Comparison of ENCODE assay signal across 27 cellular contexts in the genomic region with DNA sequence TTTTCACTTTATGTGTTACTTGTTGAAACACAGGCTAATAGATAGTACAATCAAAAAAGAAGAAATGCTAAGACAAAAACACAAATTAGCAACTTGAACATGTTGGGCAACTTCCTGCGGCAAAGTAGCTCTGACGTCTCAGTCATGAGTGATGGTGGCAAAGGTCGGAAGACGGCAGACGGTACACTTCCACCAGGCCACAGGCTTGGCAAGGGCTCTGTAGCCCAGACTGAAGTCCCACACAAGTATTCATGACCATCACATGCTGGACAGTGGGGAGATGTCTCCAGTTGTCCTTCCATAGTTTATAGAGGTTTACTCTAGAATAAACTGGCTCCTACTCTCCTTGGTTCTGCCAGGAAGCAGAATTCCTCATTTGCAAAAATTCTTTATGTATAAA.
DNase-seq lines count a peak whose midpoint lies in the region; ATAC-seq and TF ChIP-seq lines count a peak whose summit lies in the region.
"Had no signal": no experiment of that assay in that cellular context is flagged by ENCODE, and none has a peak within 500 bp of the region (broad histone marks: within the 10 kb centered on the region; RNA-seq: fewer than 3 reads in every experiment).

No MANE protein-coding gene starts in this region.

- peak overlapping the region; percentile 77; the same call in 1 of the 2 replicates for H2BK20ac ChIP-seq in IMR-90 (ENCODE audit: low read depth, low read length)

- H3K18ac ChIP-seq in IMR-90 (ENCODE audit: low read depth, low read length): no peak overlapping the region; the same call in 1 of the 2 replicates

- in situ Hi-C loops in IMR-90 (cut with MboI; ENCODE audit: low sequenced_read_pairs) (no loop called here), transverse colon (cut with MboI; ENCODE audit: low pct_ligation_motif_present in 1 of 4, low pct_unique_long_range_greater_than_20kb in 1 of 4, low sequenced_read_pairs in 3 of 4) (no loop called here)

- H4K20me1 ChIP-seq in IMR-90 (ENCODE audit: insufficient read depth, low read length): no peaks in the 10 kb centered on the region

- no peak overlapping the region for H3K56ac ChIP-seq in IMR-90 (ENCODE audit: extremely low read depth, insufficient read depth, low read length)

- TF ChIP-seq POLR2A in IMR-90 (IDR thresholded peaks at IDR 0.05; ENCODE audit: low read depth, low read length): no peak
- no peak for TF ChIP-seq POLR2A in transverse colon (IDR thresholded peaks at IDR 0.05)
- TF ChIP-seq POLR2A in breast epithelium (IDR thresholded peaks at IDR 0.05): no peak

- TF ChIP-seq RAD21 in IMR-90 (IDR thresholded peaks at IDR 0.05; ENCODE audit: low read length): no peak

- H3K4me1 ChIP-seq in IMR-90 (ENCODE audit: control insufficient read depth, insufficient read depth, low read length) (peaks cover 11% of the 10 kb centered on the region), lung (ENCODE audit: control insufficient read depth in 2 of 2, insufficient read depth in 2 of 2, low read length in 2 of 2) (no peaks in the 10 kb centered on the region), transverse colon (no peaks in the 10 kb centered on the region), breast epithelium (no peaks in the 10 kb centered on the region)
- H3K4me1 ChIP-seq: A549, Caco-2, HAP-1 had no signal

- peak overlapping the region; percentile 66 for H2AFZ ChIP-seq in IMR-90 (replicated peaks; ENCODE audit: low read length, poor library complexity)

- H3K4me3 ChIP-seq in IMR-90 (ENCODE audit: insufficient read depth, low read depth, low read length): peak overlapping the region; percentile 13; the same call in 1 of the 2 replicates
- no peak overlapping the region for H3K4me3 ChIP-seq in lung
- no peak overlapping the region for H3K4me3 ChIP-seq in transverse colon
- H3K4me3 ChIP-seq in breast epithelium: no peak overlapping the region
- H3K4me3 ChIP-seq: A549, GM12878, HAP-1, K562, SK-N-MC had no signal

- no peaks in the 10 kb centered on the region for H3K27me3 ChIP-seq in IMR-90 (ENCODE audit: control insufficient read depth, insufficient read depth, low read length)
- no peaks in the 10 kb centered on the region for H3K27me3 ChIP-seq in lung (ENCODE audit: control insufficient read depth, insufficient read depth)
- no peaks in the 10 kb centered on the region for H3K27me3 ChIP-seq in transverse colon
- H3K27me3 ChIP-seq in breast epithelium: no peaks in the 10 kb centered on the region

- H2AK5ac ChIP-seq in IMR-90 (ENCODE audit: low read depth, low read length): no peak overlapping the region

- peak; percentile 61 for DNase-seq in IMR-90
- peak; percentile 10 for DNase-seq in fibroblast of peridontal ligament (ENCODE audit: extremely low read depth)
- no peak for DNase-seq in lung (ENCODE audit: low spot score)
- peak; percentile 18 for DNase-seq in transverse colon
- DNase-seq in breast epithelium (ENCODE audit: low spot score in 2 of 2): no peak
- DNase-seq: Caco-2; CD8-positive, alpha-beta T cell; GDM1; MV-4-11; NCI-H1105; NCI-H1436 treated with DMSO at 0.1 percent for 48 hours; NCI-H187 treated with DMSO at 0.1 percent for 48 hours; NCI-H2107; NCI-H446; NCI-H524 treated with DMSO at 0.1 percent for 48 hours; NCI-H774; SIG-M5; SW 1271 had no signal

- dilution Hi-C loops in IMR-90 (cut with HindIII; ENCODE audit: low sequenced_read_pairs, unreplicated experiment): no loop called here

- WGBS in IMR-90 (ENCODE audit: extremely low coverage in 2 of 2, insufficient read length in 1 of 2), 2 experiments: no CpG with 5 or more reads among the region's 5 CpGs
- 69 to 73% methylated on average over 5 of the region's 5 CpGs for WGBS in lung, 2 donors
- WGBS in transverse colon (ENCODE audit: low coverage in 1 of 2), 2 donors: 67 to 72% methylated on average over 4 to 5 of the region's 5 CpGs

- H2AK9ac ChIP-seq in IMR-90 (replicated peaks; ENCODE audit: low read depth, low read length, poor library complexity): no peak overlapping the region

- H2BK15ac ChIP-seq in IMR-90 (ENCODE audit: low read depth, low read length): no peak overlapping the region

- H2BK120ac ChIP-seq in IMR-90 (ENCODE audit: low read depth, low read length): peak overlapping the region; percentile 68; the same call in 1 of the 2 replicates

- H3K27ac ChIP-seq in IMR-90 (ENCODE audit: insufficient read depth, low read length): peak overlapping the region; percentile 88; the same call in 1 of the 2 replicates
- peak overlapping the region in 1 of 2 donors; percentile 52 for H3K27ac ChIP-seq in lung (ENCODE audit: low read depth in 1 of 2, low read length in 1 of 2)
- H3K27ac ChIP-seq in transverse colon: peak overlapping the region; percentile 1 to 64 (median 34)
- H3K27ac ChIP-seq in breast epithelium: no peak overlapping the region
- H3K27ac ChIP-seq: A549, C4-2B, SK-N-MC had no signal

- no peak for TF ChIP-seq EP300 in transverse colon (IDR thresholded peaks at IDR 0.05; ENCODE audit: low read depth)

- peak overlapping the region; percentile 90 for H3K4me2 ChIP-seq in IMR-90 (ENCODE audit: low read depth, low read length)
- H3K4me2 ChIP-seq: A549 had no signal

- CTCF ChIA-PET in IMR-90 (lab: Yijun Ruan, JAX): no interaction called here

- no peaks in the 10 kb centered on the region for H3K79me1 ChIP-seq in IMR-90 (ENCODE audit: low read depth in 1 of 2, low read length in 2 of 2)

- BruUV-seq in IMR-90 (replicated peaks; lab: Mats Ljungman, UMichigan): no TSS peak

- no peak overlapping the region for H3K9ac ChIP-seq in IMR-90 (ENCODE audit: low read depth, low read length)

- H3K23ac ChIP-seq in IMR-90 (ENCODE audit: low read depth, low read length): 0 out of 2 replicates have a peak overlapping the region, but pooled peaks have one; percentile 10

- H3K4ac ChIP-seq in IMR-90 (ENCODE audit: low read depth, low read length): peak overlapping the region; percentile 54; the same call in 1 of the 2 replicates

- ATAC-seq in IMR-90 (ENCODE audit: low read depth) (peak; percentile 79), lung (ENCODE audit: insufficient read depth, low FRiP score) (peak; percentile 34), GM21723 (IDR thresholded peaks at IDR 0.05; ENCODE audit: unreplicated experiment) (no peak), GM19463 (IDR thresholded peaks at IDR 0.05; ENCODE audit: unreplicated experiment) (no peak), HG02623 (IDR thresholded peaks at IDR 0.05; ENCODE audit: unreplicated experiment) (no peak)
- ATAC-seq: A549; CD8-positive, alpha-beta T cell; GM12878; K562 had no signal

- H3K9me3 ChIP-seq in IMR-90 (ENCODE audit: control insufficient read depth, insufficient read depth, low read length) (no peaks in the 10 kb centered on the region), lung (ENCODE audit: control insufficient read depth in 2 of 2, insufficient read depth in 1 of 2, low read length in 1 of 2) (no peaks in the 10 kb centered on the region), transverse colon (no peaks in the 10 kb centered on the region), breast epithelium (no peaks in the 10 kb centered on the region)
- H3K9me3 ChIP-seq: A549, Caco-2, HAP-1 had no signal

- peak overlapping the region; percentile 27 for H2BK5ac ChIP-seq in IMR-90 (ENCODE audit: low read depth, low read length, poor library complexity, severe bottlenecking)

- POLR2A ChIA-PET in IMR-90 (lab: Charles Lee; ENCODE audit: unreplicated experiment): no interaction called here

- H3K36me3 ChIP-seq in IMR-90 (ENCODE audit: control insufficient read depth, insufficient read depth, low read length): no peaks in the 10 kb centered on the region
- no peaks in the 10 kb centered on the region for H3K36me3 ChIP-seq in lung (ENCODE audit: control insufficient read depth in 2 of 2, insufficient read depth in 2 of 2, low read length in 2 of 2)
- no peaks in the 10 kb centered on the region for H3K36me3 ChIP-seq in transverse colon
- no peaks in the 10 kb centered on the region for H3K36me3 ChIP-seq in breast epithelium
- H3K36me3 ChIP-seq: HAP-1 had no signal

- intact Hi-C loops in IMR-90 (cut with micrococcal nuclease): no loop called here
- intact Hi-C loops in transverse colon (cut with DNase I; ENCODE audit: low total_unique reads): no loop called here
- intact Hi-C loops in breast epithelium (cut with DNase I; ENCODE audit: low total_unique reads): no loop called here

- no peak overlapping the region for H4K91ac ChIP-seq in IMR-90 (ENCODE audit: insufficient read depth, low read depth, low read length)

- peak overlapping the region in 1 of 2 experiments; percentile 55; a peak in 1 of 4 replicates for H4K8ac ChIP-seq in IMR-90 (ENCODE audit: low read depth in 2 of 2, low read length in 2 of 2)

- no peaks in the 10 kb centered on the region for H3K9me1 ChIP-seq in IMR-90 (ENCODE audit: insufficient read depth, low read length)

- no peak for TF ChIP-seq CTCF in IMR-90 (conservative IDR thresholded peaks at IDR 0.05; ENCODE audit: low read depth, low read length)
- no peak for TF ChIP-seq CTCF in lung (IDR thresholded peaks at IDR 0.05; ENCODE audit: control extremely low read depth, extremely low read depth)
- no peak for TF ChIP-seq CTCF in transverse colon (IDR thresholded peaks at IDR 0.05)
- no peak for TF ChIP-seq CTCF in breast epithelium (IDR thresholded peaks at IDR 0.05)

- H4K5ac ChIP-seq in IMR-90 (ENCODE audit: low read depth, low read length): peak overlapping the region; percentile 78; the same call in 1 of the 2 replicates

- 0 out of 2 replicates have a peak overlapping the region, but pooled peaks have one; percentile 18 for H3K14ac ChIP-seq in IMR-90 (replicated peaks; ENCODE audit: low read depth, low read length)

TF ChIP-seq in IMR-90, 13 proteins besides CTCF, POLR2A, EP300 and RAD21:
- no peak for TF ChIP-seq SMC3 (IDR thresholded peaks at IDR 0.05; ENCODE audit: low read depth, low read length)
- TF ChIP-seq MXI1 (IDR thresholded peaks at IDR 0.05; ENCODE audit: borderline replicate concordance, low read depth, low read length): no peak
- TF ChIP-seq CEBPB (IDR thresholded peaks at IDR 0.05; ENCODE audit: low read depth, low read length): peak; percentile 65; the same call in 1 of the 2 replicates
- no peak for TF ChIP-seq MAZ (IDR thresholded peaks at IDR 0.05; ENCODE audit: borderline replicate concordance, low read depth, low read length)

Comparison
In these comparisons a context has a peak if more than half of its experiments do, and no peak if none do; other contexts are left out.
1. ATAC-seq: peak in IMR-90 (single experiment) and lung (single experiment); none in GM21723 (single experiment), GM19463 (single experiment) and HG02623 (single experiment).
2. DNase-seq: peak in IMR-90 (single experiment), fibroblast of peridontal ligament (single experiment) and transverse colon (single experiment); none in lung (single experiment) and breast epithelium (0 of 2).
3. H3K27ac ChIP-seq: peak in IMR-90 (single experiment) and transverse colon (4 of 4); none in breast epithelium (0 of 2).